In the genomic region with DNA sequence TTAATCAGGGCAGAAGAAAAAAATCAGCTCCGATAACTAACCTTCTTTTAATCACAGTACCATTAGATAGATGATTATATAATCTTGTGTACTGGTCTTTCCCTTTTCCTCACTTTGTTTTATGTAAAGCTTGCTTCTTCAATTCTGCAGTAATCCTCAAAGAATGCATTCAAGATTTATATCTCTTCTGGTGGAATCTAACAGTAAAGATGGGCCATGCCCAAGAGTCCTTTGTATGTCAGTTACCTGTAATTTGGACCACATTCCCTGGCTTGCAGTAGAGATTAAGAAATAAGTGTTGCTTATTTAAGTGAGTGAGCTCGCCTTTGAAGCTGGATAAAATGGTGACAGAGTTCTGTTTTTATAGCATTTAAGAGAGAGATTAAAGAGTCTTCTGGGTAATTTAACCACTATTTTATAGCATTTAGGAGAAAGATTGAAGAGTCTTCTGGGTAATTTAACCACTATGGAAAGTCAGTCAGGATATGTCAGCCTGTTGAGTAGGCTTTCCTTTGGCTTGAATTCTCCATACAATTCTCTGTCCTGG, we compare ENCODE assay signal across 1 cellular context.
TF ChIP-seq lines count a peak whose summit lies in the region.

No MANE protein-coding gene starts in this region.

TF ChIP-seq in HEK293, 187 proteins besides CTCF, POLR2A, EP300 and RAD21 (continued from another document):
- TF ChIP-seq, protein P1, sequence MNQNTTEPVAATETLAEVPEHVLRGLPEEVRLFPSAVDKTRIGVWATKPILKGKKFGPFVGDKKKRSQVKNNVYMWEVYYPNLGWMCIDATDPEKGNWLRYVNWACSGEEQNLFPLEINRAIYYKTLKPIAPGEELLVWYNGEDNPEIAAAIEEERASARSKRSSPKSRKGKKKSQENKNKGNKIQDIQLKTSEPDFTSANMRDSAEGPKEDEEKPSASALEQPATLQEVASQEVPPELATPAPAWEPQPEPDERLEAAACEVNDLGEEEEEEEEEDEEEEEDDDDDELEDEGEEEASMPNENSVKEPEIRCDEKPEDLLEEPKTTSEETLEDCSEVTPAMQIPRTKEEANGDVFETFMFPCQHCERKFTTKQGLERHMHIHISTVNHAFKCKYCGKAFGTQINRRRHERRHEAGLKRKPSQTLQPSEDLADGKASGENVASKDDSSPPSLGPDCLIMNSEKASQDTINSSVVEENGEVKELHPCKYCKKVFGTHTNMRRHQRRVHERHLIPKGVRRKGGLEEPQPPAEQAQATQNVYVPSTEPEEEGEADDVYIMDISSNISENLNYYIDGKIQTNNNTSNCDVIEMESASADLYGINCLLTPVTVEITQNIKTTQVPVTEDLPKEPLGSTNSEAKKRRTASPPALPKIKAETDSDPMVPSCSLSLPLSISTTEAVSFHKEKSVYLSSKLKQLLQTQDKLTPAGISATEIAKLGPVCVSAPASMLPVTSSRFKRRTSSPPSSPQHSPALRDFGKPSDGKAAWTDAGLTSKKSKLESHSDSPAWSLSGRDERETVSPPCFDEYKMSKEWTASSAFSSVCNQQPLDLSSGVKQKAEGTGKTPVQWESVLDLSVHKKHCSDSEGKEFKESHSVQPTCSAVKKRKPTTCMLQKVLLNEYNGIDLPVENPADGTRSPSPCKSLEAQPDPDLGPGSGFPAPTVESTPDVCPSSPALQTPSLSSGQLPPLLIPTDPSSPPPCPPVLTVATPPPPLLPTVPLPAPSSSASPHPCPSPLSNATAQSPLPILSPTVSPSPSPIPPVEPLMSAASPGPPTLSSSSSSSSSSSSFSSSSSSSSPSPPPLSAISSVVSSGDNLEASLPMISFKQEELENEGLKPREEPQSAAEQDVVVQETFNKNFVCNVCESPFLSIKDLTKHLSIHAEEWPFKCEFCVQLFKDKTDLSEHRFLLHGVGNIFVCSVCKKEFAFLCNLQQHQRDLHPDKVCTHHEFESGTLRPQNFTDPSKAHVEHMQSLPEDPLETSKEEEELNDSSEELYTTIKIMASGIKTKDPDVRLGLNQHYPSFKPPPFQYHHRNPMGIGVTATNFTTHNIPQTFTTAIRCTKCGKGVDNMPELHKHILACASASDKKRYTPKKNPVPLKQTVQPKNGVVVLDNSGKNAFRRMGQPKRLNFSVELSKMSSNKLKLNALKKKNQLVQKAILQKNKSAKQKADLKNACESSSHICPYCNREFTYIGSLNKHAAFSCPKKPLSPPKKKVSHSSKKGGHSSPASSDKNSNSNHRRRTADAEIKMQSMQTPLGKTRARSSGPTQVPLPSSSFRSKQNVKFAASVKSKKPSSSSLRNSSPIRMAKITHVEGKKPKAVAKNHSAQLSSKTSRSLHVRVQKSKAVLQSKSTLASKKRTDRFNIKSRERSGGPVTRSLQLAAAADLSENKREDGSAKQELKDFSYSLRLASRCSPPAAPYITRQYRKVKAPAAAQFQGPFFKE (tag by site-specific recombination; IDR thresholded peaks at IDR 0.05; ENCODE audit: borderline replicate concordance) = no peak
- TF ChIP-seq, protein P2, sequence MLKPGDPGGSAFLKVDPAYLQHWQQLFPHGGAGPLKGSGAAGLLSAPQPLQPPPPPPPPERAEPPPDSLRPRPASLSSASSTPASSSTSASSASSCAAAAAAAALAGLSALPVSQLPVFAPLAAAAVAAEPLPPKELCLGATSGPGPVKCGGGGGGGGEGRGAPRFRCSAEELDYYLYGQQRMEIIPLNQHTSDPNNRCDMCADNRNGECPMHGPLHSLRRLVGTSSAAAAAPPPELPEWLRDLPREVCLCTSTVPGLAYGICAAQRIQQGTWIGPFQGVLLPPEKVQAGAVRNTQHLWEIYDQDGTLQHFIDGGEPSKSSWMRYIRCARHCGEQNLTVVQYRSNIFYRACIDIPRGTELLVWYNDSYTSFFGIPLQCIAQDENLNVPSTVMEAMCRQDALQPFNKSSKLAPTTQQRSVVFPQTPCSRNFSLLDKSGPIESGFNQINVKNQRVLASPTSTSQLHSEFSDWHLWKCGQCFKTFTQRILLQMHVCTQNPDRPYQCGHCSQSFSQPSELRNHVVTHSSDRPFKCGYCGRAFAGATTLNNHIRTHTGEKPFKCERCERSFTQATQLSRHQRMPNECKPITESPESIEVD (tag by site-specific recombination; IDR thresholded peaks at IDR 0.05) = peak; percentile 69
- TF ChIP-seq ZSCAN30 (tag by site-specific recombination; IDR thresholded peaks at IDR 0.05) (peak; percentile 98), SETDB1 (IDR thresholded peaks at IDR 0.05; ENCODE audit: insufficient read length, low read length) (no peak), FEZF1 (tag by site-specific recombination; IDR thresholded peaks at IDR 0.05) (peak; percentile 65), ZNF416 (tag by site-specific recombination; IDR thresholded peaks at IDR 0.05) (no peak), ZNF600 (tag by site-specific recombination; IDR thresholded peaks at IDR 0.05) (no peak), HOXD13 (CRISPR knock-in tag; IDR thresholded peaks at IDR 0.05; ENCODE audit: borderline replicate concordance) (0 out of 2 replicates have a peak, but pooled peaks have one; percentile 20), OSR2 (tag by site-specific recombination; IDR thresholded peaks at IDR 0.05) (peak; percentile 87), ZXDB (tag by site-specific recombination; IDR thresholded peaks at IDR 0.05) (peak; percentile 52; the same call in 1 of the 2 replicates), KLF8 (tag by site-specific recombination; IDR thresholded peaks at IDR 0.05) (peak; percentile 37; the same call in 1 of the 2 replicates), ZNF473 (tag by site-specific recombination; IDR thresholded peaks at IDR 0.05) (no peak), ZNF175 (tag by site-specific recombination; IDR thresholded peaks at IDR 0.05) (no peak)
- TF ChIP-seq, protein P3, sequence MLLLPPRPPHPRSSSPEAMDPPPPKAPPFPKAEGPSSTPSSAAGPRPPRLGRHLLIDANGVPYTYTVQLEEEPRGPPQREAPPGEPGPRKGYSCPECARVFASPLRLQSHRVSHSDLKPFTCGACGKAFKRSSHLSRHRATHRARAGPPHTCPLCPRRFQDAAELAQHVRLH (tag by site-specific recombination; IDR thresholded peaks at IDR 0.05) = peak; percentile 78
- TF ChIP-seq, protein P4, sequence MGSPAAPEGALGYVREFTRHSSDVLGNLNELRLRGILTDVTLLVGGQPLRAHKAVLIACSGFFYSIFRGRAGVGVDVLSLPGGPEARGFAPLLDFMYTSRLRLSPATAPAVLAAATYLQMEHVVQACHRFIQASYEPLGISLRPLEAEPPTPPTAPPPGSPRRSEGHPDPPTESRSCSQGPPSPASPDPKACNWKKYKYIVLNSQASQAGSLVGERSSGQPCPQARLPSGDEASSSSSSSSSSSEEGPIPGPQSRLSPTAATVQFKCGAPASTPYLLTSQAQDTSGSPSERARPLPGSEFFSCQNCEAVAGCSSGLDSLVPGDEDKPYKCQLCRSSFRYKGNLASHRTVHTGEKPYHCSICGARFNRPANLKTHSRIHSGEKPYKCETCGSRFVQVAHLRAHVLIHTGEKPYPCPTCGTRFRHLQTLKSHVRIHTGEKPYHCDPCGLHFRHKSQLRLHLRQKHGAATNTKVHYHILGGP (tag by site-specific recombination; IDR thresholded peaks at IDR 0.05) = 0 out of 2 replicates have a peak, but pooled peaks have one; percentile 23
